Comparison of ENCODE assay signal across 1 cellular context in genomic region chr2:110234514-110234913, GRCh38. TPM values are rescaled to one million over a fixed set of nuclear protein-coding genes. Genes with fewer than 3 reads are reported as not detected.
"Had no signal": no experiment of that assay in that cellular context is flagged by ENCODE, and none has a peak within 500 bp of the region (broad histone marks: within the 10 kb centered on the region; RNA-seq: fewer than 3 reads in every experiment).

No MANE protein-coding gene starts in this region.

RNA-seq across cellular contexts. Expression of gene NPHP1, which starts 29.7 kb away (rescaled TPM):
- total RNA-seq: T-helper 2 cell treated with Interferon-gamma antibody and Interleukin-4, amounts not matched to agents 100 ng/mL and 5 ng/mL, for 36 hours had no signal
